In the genomic region with DNA sequence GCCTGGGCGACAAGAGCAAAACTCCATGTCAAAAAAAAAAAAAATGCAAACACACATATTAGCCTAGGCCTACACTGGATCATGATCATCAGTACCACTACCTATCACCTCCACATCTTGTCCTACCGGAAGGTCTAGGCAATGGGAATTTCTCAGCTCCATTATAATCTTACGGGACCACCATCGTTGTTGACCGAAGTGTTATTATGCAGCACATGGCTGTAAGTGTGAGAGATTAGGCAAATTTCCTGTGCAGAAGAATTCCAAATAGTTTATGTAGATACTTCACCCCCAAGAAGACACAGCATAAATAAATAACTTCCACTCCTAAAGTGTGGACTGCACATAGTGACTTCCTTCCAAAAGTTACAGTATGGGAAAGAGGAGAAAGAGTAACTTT, we compare ENCODE assay signal across 16 cellular contexts. TPM values are rescaled to one million over a fixed set of nuclear protein-coding genes. Genes with fewer than 3 reads are reported as not detected.
DNase-seq lines count a peak whose midpoint lies in the region; FAIRE-seq and TF ChIP-seq lines count a peak whose summit lies in the region.
"Had no signal": no experiment of that assay in that cellular context is flagged by ENCODE, and none has a peak within 500 bp of the region (broad histone marks: within the 10 kb centered on the region; RNA-seq: fewer than 3 reads in every experiment).

No MANE protein-coding gene starts in this region.

- no peak for TF ChIP-seq CTCF in dorsolateral prefrontal cortex (IDR thresholded peaks at IDR 0.05 in 54 of 56, conservative IDR thresholded peaks at IDR 0.05 in 2 of 56; ENCODE audit: low read depth in 1 of 56, partially characterized antibody in 56 of 56)
- no peak for TF ChIP-seq CTCF in kidney (IDR thresholded peaks at IDR 0.05; ENCODE audit: borderline replicate concordance, extremely low read depth, insufficient read depth)
- TF ChIP-seq CTCF in colonic mucosa (IDR thresholded peaks at IDR 0.05): no peak

- no peaks in the 10 kb centered on the region for H4K20me1 ChIP-seq in GM23248 (ENCODE audit: insufficient read depth)
- H4K20me1 ChIP-seq: BLaER1 had no signal

- H3K9ac ChIP-seq in GM23248 (no peak overlapping the region), skeletal muscle satellite cell (ENCODE audit: low read depth, low read length) (peak overlapping the region; percentile 62), kidney (ENCODE audit: low read length in 2 of 2) (no peak overlapping the region), colonic mucosa (ENCODE audit: low read depth in 2 of 2, low read length in 2 of 2) (no peak overlapping the region)
- H3K9ac ChIP-seq: BLaER1 had no signal

- no peaks in the 10 kb centered on the region for H3K9me2 ChIP-seq in GM23248 (ENCODE audit: insufficient read depth)

- FAIRE-seq in kidney (lab: Jason Lieb, UNC): no peak
- FAIRE-seq: HepG2 had no signal

- H2AFZ ChIP-seq in GM23248: no peak overlapping the region

- WGBS in GM23248 (ENCODE audit: low coverage in 1 of 2, low lambda C conversion rate in 2 of 2, missing lambda C conversion rate in 2 of 2), 2 experiments: 98 to 99% methylated on average over 5 of the region's 5 CpGs

- H3K9me3 ChIP-seq in GM23248 (ENCODE audit: low read depth) (no peaks in the 10 kb centered on the region), SJSA1 (replicated peaks) (0 out of 2 replicates have a peak, but pooled peaks cover 2% of the 10 kb centered on the region), skeletal muscle satellite cell (replicated peaks; ENCODE audit: low read length) (no peaks in the 10 kb centered on the region), kidney (ENCODE audit: control insufficient read depth in 1 of 2, low read length in 2 of 2) (no peaks in the 10 kb centered on the region), colonic mucosa (no peaks in the 10 kb centered on the region)

- no peaks in the 10 kb centered on the region for H3K79me2 ChIP-seq in GM23248 (ENCODE audit: insufficient read depth)

- in situ Hi-C loops in GM23248 (cut with MboI): no loop called here

- peaks cover 57% of the 10 kb centered on the region for H3K4me1 ChIP-seq in GM23248 (ENCODE audit: insufficient read depth)
- peaks cover 81% of the 10 kb centered on the region for H3K4me1 ChIP-seq in SJSA1 (replicated peaks)
- H3K4me1 ChIP-seq in skeletal muscle satellite cell (ENCODE audit: control insufficient read depth, insufficient read depth, low read length): peaks cover 73% of the 10 kb centered on the region
- H3K4me1 ChIP-seq in kidney (ENCODE audit: control insufficient read depth in 1 of 2, insufficient read depth in 1 of 2, low read depth in 1 of 2, low read length in 2 of 2): no peaks in the 10 kb centered on the region
- H3K4me1 ChIP-seq in colonic mucosa: no peaks in the 10 kb centered on the region
- H3K4me1 ChIP-seq: Caco-2 had no signal

- H3K27me3 ChIP-seq in GM23248 (replicated peaks; ENCODE audit: insufficient read depth): no peaks in the 10 kb centered on the region
- H3K27me3 ChIP-seq in SJSA1 (replicated peaks): no peaks in the 10 kb centered on the region
- no peaks in the 10 kb centered on the region for H3K27me3 ChIP-seq in dorsolateral prefrontal cortex
- no peaks in the 10 kb centered on the region for H3K27me3 ChIP-seq in skeletal muscle satellite cell (ENCODE audit: control insufficient read depth, insufficient read depth, low read length)
- H3K27me3 ChIP-seq in colonic mucosa: no peaks in the 10 kb centered on the region
- H3K27me3 ChIP-seq: BLaER1 had no signal

- DNase-seq in GM23248 (no peak), SJSA1 (ENCODE audit: low read depth in 1 of 2, low spot score in 2 of 2) (peak; percentile 64 to 89), dorsolateral prefrontal cortex (no peak), kidney (no peak), colonic mucosa (no peak)
- DNase-seq in activated CD4-positive, alpha-beta T cell treated with anti-CD3 and anti-CD28 coated beads for 4 hours: no peak
- DNase-seq: 8988T; AML-193; CD8-positive, alpha-beta memory T cell; DND-41; GF-D8; H7 had no signal

- H3K36me3 ChIP-seq in GM23248 (ENCODE audit: low read depth) (no peaks in the 10 kb centered on the region), SJSA1 (no peaks in the 10 kb centered on the region), skeletal muscle satellite cell (ENCODE audit: insufficient read depth, low read length) (no peaks in the 10 kb centered on the region), kidney (ENCODE audit: control insufficient read depth in 1 of 2, insufficient read depth in 2 of 2, low read length in 2 of 2) (no peaks in the 10 kb centered on the region), colonic mucosa (no peaks in the 10 kb centered on the region)
- H3K36me3 ChIP-seq: BLaER1 had no signal

- H3K4me2 ChIP-seq in GM23248 (ENCODE audit: unreplicated experiment) (no peak overlapping the region), skeletal muscle satellite cell (ENCODE audit: low read length) (no peak overlapping the region)
- H3K4me2 ChIP-seq: BLaER1 had no signal

- intact Hi-C loops in dorsolateral prefrontal cortex (cut with DNase I): no loop called here
- intact Hi-C loops in kidney (cut with DNase I): no loop called here
- intact Hi-C loops in colonic mucosa (cut with DNase I): no loop called here

- H3F3A ChIP-seq in GM23248 (ENCODE audit: insufficient read depth): peaks cover 51% of the 10 kb centered on the region

- H3K27ac ChIP-seq in GM23248: 0 out of 2 replicates have a peak overlapping the region, but pooled peaks have one; percentile 96
- peak overlapping the region; percentile 96 for H3K27ac ChIP-seq in SJSA1
- peak overlapping the region in 32 of 59 donors; percentile 35 to 91 (median 84) for H3K27ac ChIP-seq in dorsolateral prefrontal cortex
- no peak overlapping the region for H3K27ac ChIP-seq in kidney (ENCODE audit: low read depth in 2 of 2, low read length in 2 of 2)
- no peak overlapping the region for H3K27ac ChIP-seq in colonic mucosa
- H3K27ac ChIP-seq: BLaER1 had no signal

- no peak overlapping the region for H3K4me3 ChIP-seq in GM23248
- H3K4me3 ChIP-seq in SJSA1: no peak overlapping the region
- no peak overlapping the region for H3K4me3 ChIP-seq in dorsolateral prefrontal cortex
- no peak overlapping the region for H3K4me3 ChIP-seq in skeletal muscle satellite cell (ENCODE audit: low read length)
- H3K4me3 ChIP-seq in kidney (ENCODE audit: low read length in 2 of 2): no peak overlapping the region
- H3K4me3 ChIP-seq in colonic mucosa: no peak overlapping the region
- H3K4me3 ChIP-seq: BLaER1 had no signal

RNA-seq across cellular contexts. Expression of gene KIAA1755, which starts 16.8 kb away (rescaled TPM):
- 2.8 and 5.1 TPM in 2 replicates for total RNA-seq in GM23248 (2014; rRNA removed; shearing (Covaris generic))
- polyA plus RNA-seq in GM23248 (2016; fragmentation: Nextera tagmentation; extraction: Ambion mirVana) (3.6 and 4.0 TPM in 2 replicates), kidney (ENCODE audit: insufficient read depth, low read depth, low replicate concordance) (1.5 TPM)
- total RNA-seq in SJSA1 (2014; rRNA removed; shearing (Covaris generic)): 0.03 and 0.44 TPM in 2 replicates
- total RNA-seq in dorsolateral prefrontal cortex (100 to 1,000 TPM in 6 of 120 experiments, 10 to 100 TPM in 114; 19.2 to 129 (median 51.1) TPM), kidney (5.1 TPM), colonic mucosa (1 to 10 TPM in 1 of 2 donors, under 1 TPM in 1; 0.40 to 3.9 TPM)
- total RNA-seq in skeletal muscle satellite cell (2012; rRNA removed): under 0.01 and 1.3 TPM in 2 replicates
- total RNA-seq: CD8-positive, alpha-beta memory T cell had no signal
- polyA plus RNA-seq: CD8-positive, alpha-beta memory T cell; HepG2 had no signal

RNA-seq across cellular contexts. Expression of gene BPI, which starts 26.7 kb away (rescaled TPM):
- not detected in 2 replicates for total RNA-seq in GM23248 (2014; rRNA removed; shearing (Covaris generic))
- 0.10 TPM in 1 of 2 replicates, not detected in the other for polyA plus RNA-seq in GM23248 (2016; fragmentation: Nextera tagmentation; extraction: Ambion mirVana)
- 0.11 TPM in 1 of 2 replicates, not detected in the other for total RNA-seq in SJSA1 (2014; rRNA removed; shearing (Covaris generic))
- 1 to 10 TPM in 4 of 120 experiments, under 1 TPM in 11, not detected in 105; 0.23 to 1.5 (median 0.42) TPM for total RNA-seq in dorsolateral prefrontal cortex
- total RNA-seq in skeletal muscle satellite cell (2012; rRNA removed): under 0.01 TPM in 1 of 2 replicates, not detected in the other
- 0.16 TPM for total RNA-seq in kidney
- 1.5 TPM for polyA plus RNA-seq in kidney (ENCODE audit: insufficient read depth, low read depth, low replicate concordance)
- total RNA-seq in colonic mucosa: not detected
- total RNA-seq: Caco-2; CD8-positive, alpha-beta memory T cell; H7; HepG2 had no signal
- polyA plus RNA-seq: CD8-positive, alpha-beta memory T cell; HepG2 had no signal

Comparison
In these comparisons a context has a peak if more than half of its experiments do, and no peak if none do; other contexts are left out.
1. DNase-seq: peak in SJSA1 (2 of 2); none in GM23248 (single experiment), dorsolateral prefrontal cortex (0 of 10), activated CD4-positive, alpha-beta T cell treated with anti-CD3 and anti-CD28 coated beads for 4 hours (0 of 2), kidney (single experiment) and colonic mucosa (single experiment).
2. H3K27ac ChIP-seq: peak in GM23248 (single experiment), SJSA1 (single experiment) and dorsolateral prefrontal cortex (32 of 59); none in kidney (0 of 2) and colonic mucosa (single experiment).